1 cellular context compared by ENCODE assay signal in genomic region chr2:238322001-238322411, GRCh38.
TF ChIP-seq lines count a peak whose summit lies in the region.

No MANE protein-coding gene starts in this region.

TF ChIP-seq in endothelial cell of umbilical vein, 7 proteins besides CTCF, POLR2A, EP300 and RAD21 (continued from another document):
- TF ChIP-seq GATA2 (IDR thresholded peaks at IDR 0.05; ENCODE audit: insufficient read depth, insufficient read length, low read depth, low read length) = no peak
- TF ChIP-seq FOS (IDR thresholded peaks at IDR 0.05; ENCODE audit: borderline replicate concordance, insufficient read depth, low read length) = no peak
- no peak for TF ChIP-seq JUN (IDR thresholded peaks at IDR 0.05; ENCODE audit: borderline replicate concordance, insufficient read depth, insufficient read length, low read depth)
